ENCODE assay signal across 20 cellular contexts in genomic region chr18:46858290-46858689, GRCh38. TPM values are rescaled to one million over a fixed set of nuclear protein-coding genes. Genes with fewer than 3 reads are reported as not detected.
DNase-seq lines count a peak whose midpoint lies in the region; ATAC-seq, FAIRE-seq and TF ChIP-seq lines count a peak whose summit lies in the region.
"Had no signal": no experiment of that assay in that cellular context is flagged by ENCODE, and none has a peak within 500 bp of the region (broad histone marks: within the 10 kb centered on the region; RNA-seq: fewer than 3 reads in every experiment).

No MANE protein-coding gene starts in this region.

- H3K9ac ChIP-seq in HepG2 (ENCODE audit: insufficient read depth, low read depth, low read length) (no peak overlapping the region), astrocyte (ENCODE audit: low read length) (no peak overlapping the region)

- DNase-seq in HepG2 (ENCODE audit: low spot score) (no peak), right lobe of liver (no peak), astrocyte (ENCODE audit: low read depth) (no peak), BE2C (no peak), EL (no peak), D341Med (ENCODE audit: low spot score) (no peak)
- no peak for DNase-seq in stimulated activated naive B cell treated with anti-CD40 and anti-IgM and Interleukin-4, amounts not matched to agents 10 μg/mL and 1 μg/mL and 100 μg/mL, for 72 hours
- DNase-seq: CD4-positive, alpha-beta memory T cell; COR-L47; DMS 273 treated with DMSO at 0.1 percent for 48 hours; DMS79; GF-D8; H7; HCEC 1CT had no signal

- no peak overlapping the region for H3K4me3 ChIP-seq in HepG2 (replicated peaks in 1 of 3; ENCODE audit: insufficient read depth in 1 of 3, low read depth in 2 of 3, low read length in 3 of 3)
- H3K4me3 ChIP-seq in right lobe of liver = no peak overlapping the region
- H3K4me3 ChIP-seq in HEK293 (ENCODE audit: low read depth, low read length) = no peak overlapping the region
- H3K4me3 ChIP-seq in astrocyte (ENCODE audit: insufficient read depth, low read depth, low read length) = no peak overlapping the region
- H3K4me3 ChIP-seq in BE2C (ENCODE audit: low read depth, low read length) = no peak overlapping the region

- intact Hi-C loops in HepG2 (cut with micrococcal nuclease; ENCODE audit: unreplicated experiment) (no loop called here), right lobe of liver (cut with DNase I) (no loop called here)

- in situ Hi-C loops in HepG2 (cut with HindIII; ENCODE audit: extremely low pct_ligation_motif_present, low pct_unique_long_range_greater_than_20kb) = no loop called here

- BruUV-seq in HepG2 (replicated peaks; lab: Mats Ljungman, UMichigan) = no TSS peak

- no peaks in the 10 kb centered on the region for H3K27me3 ChIP-seq in HepG2 (ENCODE audit: control insufficient read depth in 1 of 2, insufficient read depth in 2 of 2, low read length in 2 of 2)
- no peaks in the 10 kb centered on the region for H3K27me3 ChIP-seq in right lobe of liver
- H3K27me3 ChIP-seq in astrocyte (ENCODE audit: insufficient read depth, low read length) = no peaks in the 10 kb centered on the region
- no peaks in the 10 kb centered on the region for H3K27me3 ChIP-seq in BE2C

- CTCF ChIA-PET in HepG2 (lab: Yijun Ruan, JAX; ENCODE audit: low intra/inter-chr PET ratio, low total read pairs) (no interaction called here), HEK293 (lab: Yijun Ruan, JAX) (no interaction called here)

- H3K4me1 Mint-ChIP-seq in astrocyte (ENCODE audit: low read depth, unreplicated experiment) = peaks cover 29% of the 10 kb centered on the region
- peaks cover 20 to 25% of the 10 kb centered on the region in 2 donors for H3K4me1 Mint-ChIP-seq in stimulated activated naive B cell treated with anti-CD40 and anti-IgM and Interleukin-4, amounts not matched to agents 10 μg/mL and 1 μg/mL and 100 μg/mL, for 72 hours

- no peaks in the 10 kb centered on the region for H3K9me3 Mint-ChIP-seq in astrocyte (ENCODE audit: unreplicated experiment)
- no peaks in the 10 kb centered on the region for H3K9me3 Mint-ChIP-seq in stimulated activated naive B cell treated with anti-CD40 and anti-IgM and Interleukin-4, amounts not matched to agents 10 μg/mL and 1 μg/mL and 100 μg/mL, for 72 hours
- H3K9me3 Mint-ChIP-seq: CD4-positive, alpha-beta memory T cell had no signal

- H3K4me2 ChIP-seq in HepG2 (ENCODE audit: low read depth, low read length) (no peak overlapping the region), astrocyte (ENCODE audit: low read length) (no peak overlapping the region)

- no peak for TF ChIP-seq EP300 in HepG2 (IDR thresholded peaks at IDR 0.05; ENCODE audit: low read depth in 2 of 2, low read length in 2 of 2)
- TF ChIP-seq EP300 in HepG2 (CRISPR knock-in tag; IDR thresholded peaks at IDR 0.05; ENCODE audit: borderline replicate concordance) = no peak

- no peak overlapping the region for H3K27ac ChIP-seq in HepG2 (ENCODE audit: extremely low read length, insufficient read depth, low read length)
- no peak overlapping the region for H3K27ac ChIP-seq in right lobe of liver
- H3K27ac ChIP-seq in HEK293 (ENCODE audit: extremely low read depth, low read depth, low read length) = no peak overlapping the region
- no peak overlapping the region for H3K27ac ChIP-seq in astrocyte (ENCODE audit: low read depth, low read length)
- H3K27ac ChIP-seq: 22Rv1 had no signal

- H3K4me1 ChIP-seq in HepG2 (ENCODE audit: insufficient read depth, low read length) (no peaks in the 10 kb centered on the region), right lobe of liver (no peaks in the 10 kb centered on the region), HEK293 (ENCODE audit: control insufficient read depth, insufficient read depth, low read length) (no peaks in the 10 kb centered on the region; the same call in 1 of the 2 replicates), astrocyte (ENCODE audit: insufficient read depth, low read length) (no peaks in the 10 kb centered on the region), BE2C (no peaks in the 10 kb centered on the region)

- ATAC-seq in HepG2 = no peak
- no peak for ATAC-seq in right lobe of liver
- no peak for ATAC-seq in stimulated activated naive B cell treated with anti-CD40 and anti-IgM and Interleukin-4, amounts not matched to agents 10 μg/mL and 1 μg/mL and 100 μg/mL, for 72 hours (replicated peaks)

- POLR2A ChIA-PET in HepG2 (lab: Yijun Ruan, JAX) (no interaction called here), HEK293 (lab: Yijun Ruan, JAX) (no interaction called here)

- H3K4me3 Mint-ChIP-seq in astrocyte (ENCODE audit: unreplicated experiment) = no peak overlapping the region
- H3K4me3 Mint-ChIP-seq in stimulated activated naive B cell treated with anti-CD40 and anti-IgM and Interleukin-4, amounts not matched to agents 10 μg/mL and 1 μg/mL and 100 μg/mL, for 72 hours = no peak overlapping the region
- H3K4me3 Mint-ChIP-seq: CD14-positive monocyte; CD4-positive, alpha-beta memory T cell had no signal

- H3K27me3 Mint-ChIP-seq in astrocyte (ENCODE audit: low read depth, unreplicated experiment) = no peaks in the 10 kb centered on the region
- no peaks in the 10 kb centered on the region for H3K27me3 Mint-ChIP-seq in stimulated activated naive B cell treated with anti-CD40 and anti-IgM and Interleukin-4, amounts not matched to agents 10 μg/mL and 1 μg/mL and 100 μg/mL, for 72 hours
- H3K27me3 Mint-ChIP-seq: CD4-positive, alpha-beta memory T cell had no signal

- H3K27ac Mint-ChIP-seq in astrocyte (ENCODE audit: unreplicated experiment) = peak overlapping the region; percentile 6
- H3K27ac Mint-ChIP-seq in stimulated activated naive B cell treated with anti-CD40 and anti-IgM and Interleukin-4, amounts not matched to agents 10 μg/mL and 1 μg/mL and 100 μg/mL, for 72 hours = peak overlapping the region; percentile 11
- H3K27ac Mint-ChIP-seq: CD14-positive monocyte; CD4-positive, alpha-beta memory T cell had no signal

- peaks cover 8% of the 10 kb centered on the region for H3K36me3 Mint-ChIP-seq in astrocyte (ENCODE audit: low read depth, unreplicated experiment)
- H3K36me3 Mint-ChIP-seq in stimulated activated naive B cell treated with anti-CD40 and anti-IgM and Interleukin-4, amounts not matched to agents 10 μg/mL and 1 μg/mL and 100 μg/mL, for 72 hours = peaks cover 53 to 57% of the 10 kb centered on the region in 2 donors

- TF ChIP-seq POLR2A in HepG2 (IDR thresholded peaks at IDR 0.05; ENCODE audit: insufficient read depth in 1 of 2, low read depth in 2 of 2, low read length in 2 of 2) (no peak), right lobe of liver (IDR thresholded peaks at IDR 0.05) (no peak)

- H4K20me1 ChIP-seq in HepG2 (ENCODE audit: insufficient read depth, low read length) = no peaks in the 10 kb centered on the region
- peaks cover 34% of the 10 kb centered on the region for H4K20me1 ChIP-seq in astrocyte (ENCODE audit: insufficient read depth, low read length)

- 99% methylated on average over 4 of the region's 4 CpGs for WGBS in HepG2 (ENCODE audit: low lambda C conversion rate)
- WGBS in right lobe of liver (ENCODE audit: insufficient coverage, low coverage, low lambda C conversion rate, missing lambda C conversion rate) = 98% methylated on average over 4 of the region's 4 CpGs

- H3K9me3 ChIP-seq in HepG2 (ENCODE audit: low read length) (no peaks in the 10 kb centered on the region), right lobe of liver (no peaks in the 10 kb centered on the region), HEK293 (ENCODE audit: control insufficient read depth, insufficient read depth, low read depth, low read length) (no peaks in the 10 kb centered on the region), astrocyte (ENCODE audit: insufficient read depth, low read depth, low read length) (no peaks in the 10 kb centered on the region), BE2C (no peaks in the 10 kb centered on the region)

- no peak for TF ChIP-seq CTCF in HepG2 (CRISPR knock-in tag; IDR thresholded peaks at IDR 0.05)
- no peak for TF ChIP-seq CTCF in right lobe of liver (IDR thresholded peaks at IDR 0.05)
- TF ChIP-seq CTCF in HEK293 (tag by site-specific recombination; IDR thresholded peaks at IDR 0.05) = no peak
- no peak for TF ChIP-seq CTCF in astrocyte (IDR thresholded peaks at IDR 0.05; ENCODE audit: insufficient read depth, low read depth, low read length)
- TF ChIP-seq CTCF in BE2C (IDR thresholded peaks at IDR 0.05; ENCODE audit: low read depth, low read length) = no peak

- FAIRE-seq in HepG2 (lab: Jason Lieb, UNC) (no peak), astrocyte (lab: Jason Lieb, UNC) (no peak)
- FAIRE-seq: A204.1, GM18507, H1 had no signal

- H3K36me3 ChIP-seq in HepG2 (replicated peaks in 1 of 2; ENCODE audit: control insufficient read depth in 1 of 2, insufficient read depth in 2 of 2, low read length in 2 of 2) (peaks cover 12 to 18% of the 10 kb centered on the region in 2 experiments), right lobe of liver (no peaks in the 10 kb centered on the region), HEK293 (ENCODE audit: control insufficient read depth in 2 of 2, insufficient read depth in 1 of 2, low read length in 2 of 2) (peaks cover 9 to 17% of the 10 kb centered on the region in 2 experiments; a peak in 2 of 3 replicates), astrocyte (ENCODE audit: insufficient read depth, low read length) (peaks cover 7% of the 10 kb centered on the region), BE2C (no peaks in the 10 kb centered on the region)

- no peak for TF ChIP-seq RAD21 in HepG2 (CRISPR knock-in tag; IDR thresholded peaks at IDR 0.05)

- H2AFZ ChIP-seq in HepG2 (ENCODE audit: low read length) (no peak overlapping the region), astrocyte (ENCODE audit: low read depth, low read length) (no peak overlapping the region)

- peaks cover 3% of the 10 kb centered on the region for H3K79me2 ChIP-seq in HepG2 (ENCODE audit: insufficient read depth, low read length)
- H3K79me2 ChIP-seq in astrocyte (ENCODE audit: insufficient read depth, low read length) = peaks cover 2% of the 10 kb centered on the region

RNA-seq across cellular contexts. Expression of gene PIAS2, which starts 59.0 kb away (rescaled TPM):
- 12.1 and 12.2 TPM in 2 replicates for total RNA-seq in HepG2 (2016; rRNA removed; fragmentation: Illumina TruSeq; extraction: Trizol)
- total RNA-seq in HepG2 (2016; cell fraction: cytosol; rRNA removed; fragmentation: Illumina TruSeq; extraction: Trizol; ENCODE audit: low read depth) = 21.1 and 21.8 TPM in 2 replicates
- 10.0 and 12.5 TPM in 2 replicates for total RNA-seq in HepG2 (2016; cell fraction: insoluble cytoplasmic fraction; rRNA removed; fragmentation: Illumina TruSeq; extraction: Trizol)
- 15.9 and 20.3 TPM in 2 replicates for total RNA-seq in HepG2 (2016; cell fraction: membrane; rRNA removed; fragmentation: Illumina TruSeq; extraction: Trizol)
- 23.1 and 23.2 TPM in 2 replicates for total RNA-seq in HepG2 (2016; cell fraction: nucleus; rRNA removed; fragmentation: Illumina TruSeq; extraction: Trizol)
- polyA plus RNA-seq in HepG2 (2011; rRNA removed) = 9.7 and 12.7 TPM in 2 replicates
- 6.0 and 6.5 TPM in 2 replicates for polyA plus RNA-seq in HepG2 (2011; cell fraction: cytosol; rRNA removed)
- 19.3 and 20.3 TPM in 2 replicates for polyA plus RNA-seq in HepG2 (2011; cell fraction: nucleus; rRNA removed)
- 6.3 and 11.8 TPM in 2 replicates for polyA plus RNA-seq in HepG2 (2012)
- polyA plus RNA-seq in HepG2 (2016; cell fraction: cytosol; fragmentation: Illumina TruSeq; extraction: Trizol; ENCODE audit: low read depth) = 4.7 and 5.8 TPM in 2 replicates
- polyA plus RNA-seq in HepG2 (2016; cell fraction: insoluble cytoplasmic fraction; fragmentation: Illumina TruSeq; extraction: Trizol; ENCODE audit: low read depth) = 9.0 and 11.6 TPM in 2 replicates
- polyA plus RNA-seq in HepG2 (2016; cell fraction: membrane; fragmentation: Illumina TruSeq; extraction: Trizol; ENCODE audit: low read depth) = 9.3 and 11.1 TPM in 2 replicates
- 10.0 and 12.3 TPM in 2 replicates for polyA plus RNA-seq in HepG2 (2016; cell fraction: nucleus; fragmentation: Illumina TruSeq; extraction: Trizol; ENCODE audit: insufficient read depth, low read depth)
- polyA minus RNA-seq in HepG2 (2011; rRNA and poly(A)+ RNA removed; ENCODE audit: low replicate concordance) = 19.2 and 24.1 TPM in 2 replicates
- polyA minus RNA-seq in HepG2 (2011; cell fraction: cytosol; rRNA and poly(A)+ RNA removed) = 6.9 and 7.9 TPM in 2 replicates
- 106 and 144 TPM in 2 replicates for polyA minus RNA-seq in HepG2 (2011; cell fraction: nucleus; rRNA and poly(A)+ RNA removed)
- total RNA-seq in right lobe of liver = 10 to 100 TPM in 5 of 6 experiments, 1 to 10 TPM in 1; 8.3 to 21.8 (median 13.3) TPM
- 28.4 and 29.3 TPM in 2 replicates for total RNA-seq in astrocyte
- polyA plus RNA-seq in BE2C (2012; ENCODE audit: insufficient read depth, insufficient read length, low read depth) = 5.2 TPM

RNA-seq across cellular contexts. Expression of gene KATNAL2, which starts 59.1 kb away (rescaled TPM):
- not detected in 2 replicates for total RNA-seq in HepG2 (2016; rRNA removed; fragmentation: Illumina TruSeq; extraction: Trizol)
- total RNA-seq in HepG2 (2016; cell fraction: cytosol; rRNA removed; fragmentation: Illumina TruSeq; extraction: Trizol; ENCODE audit: low read depth) = not detected in 2 replicates
- total RNA-seq in HepG2 (2016; cell fraction: insoluble cytoplasmic fraction; rRNA removed; fragmentation: Illumina TruSeq; extraction: Trizol) = not detected in 2 replicates
- 0.17 TPM in 1 of 2 replicates, not detected in the other for total RNA-seq in HepG2 (2016; cell fraction: membrane; rRNA removed; fragmentation: Illumina TruSeq; extraction: Trizol)
- total RNA-seq in HepG2 (2016; cell fraction: nucleus; rRNA removed; fragmentation: Illumina TruSeq; extraction: Trizol) = not detected in 2 replicates
- polyA plus RNA-seq in HepG2 (2011; rRNA removed) = not detected in 2 replicates
- not detected in 2 replicates for polyA plus RNA-seq in HepG2 (2011; cell fraction: cytosol; rRNA removed)
- polyA plus RNA-seq in HepG2 (2011; cell fraction: nucleus; rRNA removed) = not detected in 2 replicates
- 0.53 and 0.59 TPM in 2 replicates for polyA plus RNA-seq in HepG2 (2012)
- polyA plus RNA-seq in HepG2 (2016; cell fraction: cytosol; fragmentation: Illumina TruSeq; extraction: Trizol; ENCODE audit: low read depth) = not detected in 2 replicates
- not detected in 2 replicates for polyA plus RNA-seq in HepG2 (2016; cell fraction: insoluble cytoplasmic fraction; fragmentation: Illumina TruSeq; extraction: Trizol; ENCODE audit: low read depth)
- polyA plus RNA-seq in HepG2 (2016; cell fraction: membrane; fragmentation: Illumina TruSeq; extraction: Trizol; ENCODE audit: low read depth) = 0.11 TPM in 1 of 2 replicates, not detected in the other
- polyA plus RNA-seq in HepG2 (2016; cell fraction: nucleus; fragmentation: Illumina TruSeq; extraction: Trizol; ENCODE audit: insufficient read depth, low read depth) = not detected in 2 replicates
- polyA minus RNA-seq in HepG2 (2011; rRNA and poly(A)+ RNA removed; ENCODE audit: low replicate concordance) = 2.1 TPM in 1 of 2 replicates, not detected in the other
- not detected in 2 replicates for polyA minus RNA-seq in HepG2 (2011; cell fraction: cytosol; rRNA and poly(A)+ RNA removed)
- polyA minus RNA-seq in HepG2 (2011; cell fraction: nucleus; rRNA and poly(A)+ RNA removed) = not detected in 2 replicates
- 1 to 10 TPM; 1.2 to 5.1 (median 2.7) TPM for total RNA-seq in right lobe of liver
- 3.0 and 3.8 TPM in 2 replicates for total RNA-seq in astrocyte
- not detected for polyA plus RNA-seq in BE2C (2012; ENCODE audit: insufficient read depth, insufficient read length, low read depth)
- polyA plus RNA-seq: CD4-positive, alpha-beta memory T cell had no signal

Comparison
In these comparisons a context has a peak if more than half of its experiments do, and no peak if none do; other contexts are left out.
1. Of the 63 proteins assayed by ChIP-seq in both HepG2 and HEK293: peak only in HepG2: none; only in HEK293: none; in both: ZNF121; in neither: 62.